ENCODE assay signal across 11 cellular contexts in genomic region chr19:57946316-57946715, GRCh38. TPM values are rescaled to one million over a fixed set of nuclear protein-coding genes. Genes with fewer than 3 reads are reported as not detected.
DNase-seq lines count a peak whose midpoint lies in the region; ATAC-seq and TF ChIP-seq lines count a peak whose summit lies in the region.
"Had no signal": no experiment of that assay in that cellular context is flagged by ENCODE, and none has a peak within 500 bp of the region (broad histone marks: within the 10 kb centered on the region; RNA-seq: fewer than 3 reads in every experiment).

No MANE protein-coding gene starts in this region.

- no peak overlapping the region for H3K9ac ChIP-seq in adipocyte (ENCODE audit: low read length)

- H3K4me3 ChIP-seq in right atrium auricular region (peak overlapping the region; percentile 96 to 99), adipocyte (ENCODE audit: low read length) (peak overlapping the region; percentile 88), lower lobe of right lung (peak overlapping the region; percentile 73)

- H3K27ac ChIP-seq in right atrium auricular region, result no peak overlapping the region
- no peak overlapping the region for H3K27ac ChIP-seq in lower lobe of right lung

- in situ Hi-C loops in G401 (cut with HindIII; ENCODE audit: low sequenced_read_pairs), result no loop called here

- peaks cover 27% of the 10 kb centered on the region for H3K36me3 ChIP-seq in right atrium auricular region
- peaks cover 24% of the 10 kb centered on the region for H3K36me3 ChIP-seq in adipocyte (ENCODE audit: control insufficient read depth, insufficient read depth, low read length, severe bottlenecking)
- peaks cover 17% of the 10 kb centered on the region for H3K36me3 ChIP-seq in lower lobe of right lung

- peaks cover 0 to 13% of the 10 kb centered on the region in 2 donors for H3K4me1 ChIP-seq in right atrium auricular region
- peaks cover 13% of the 10 kb centered on the region for H3K4me1 ChIP-seq in adipocyte (ENCODE audit: control insufficient read depth, insufficient read depth, low read length)
- H3K4me1 ChIP-seq in lower lobe of right lung, result peaks cover 6% of the 10 kb centered on the region

- intact Hi-C loops in cardiac septum (cut with DNase I) (loop anchor here (2.0 to 5.0 kb wide), 4 partner anchors 56 to 334 kb away; partner anchors contain the start of genes ZNF134, ZNF135 and ZNF606), lower lobe of right lung (cut with DNase I) (no loop called here)

- TF ChIP-seq CTCF in right atrium auricular region (IDR thresholded peaks at IDR 0.05), result no peak
- TF ChIP-seq CTCF in lower lobe of right lung (IDR thresholded peaks at IDR 0.05), result no peak

- ATAC-seq in lower lobe of right lung (no peak), GM18873 (IDR thresholded peaks at IDR 0.05; ENCODE audit: low FRiP score, unreplicated experiment) (no peak), HG02840 (IDR thresholded peaks at IDR 0.05; ENCODE audit: low FRiP score, unreplicated experiment) (no peak)
- no peak for ATAC-seq in activated CD4-positive, CD25-positive, alpha-beta regulatory T cell treated with anti-CD3 and anti-CD28 coated beads, Interleukin-2, amount 50 U/mL, for 24 hours
- ATAC-seq: HCT116 had no signal

- H3K9me3 ChIP-seq in right atrium auricular region (peaks cover 0 to 24% of the 10 kb centered on the region in 2 donors), adipocyte (ENCODE audit: control insufficient read depth, low read length) (peaks cover 15% of the 10 kb centered on the region), lower lobe of right lung (peaks cover 37% of the 10 kb centered on the region)
- H3K9me3 ChIP-seq: testis had no signal

- no peak for DNase-seq in right atrium auricular region (ENCODE audit: low spot score)
- no peak for DNase-seq in cardiac septum (ENCODE audit: low spot score)
- DNase-seq in adipocyte (ENCODE audit: low read depth), result no peak
- no peak for DNase-seq in lower lobe of right lung
- no peak for DNase-seq in G401 (ENCODE audit: low spot score)
- DNase-seq: NCI-H1694, testis had no signal

- H3K27me3 ChIP-seq in right atrium auricular region, result no peaks in the 10 kb centered on the region
- no peaks in the 10 kb centered on the region for H3K27me3 ChIP-seq in adipocyte (replicated peaks; ENCODE audit: control insufficient read depth, insufficient read depth, low read length)
- H3K27me3 ChIP-seq in lower lobe of right lung (ENCODE audit: low read depth), result no peaks in the 10 kb centered on the region
- H3K27me3 ChIP-seq: testis had no signal

RNA-seq across cellular contexts. Expression of gene ZNF256, which starts 1.2 kb away (rescaled TPM):
- total RNA-seq in right atrium auricular region, result 1 to 10 TPM; 5.3 to 5.7 TPM
- total RNA-seq in cardiac septum, result 9.4 TPM
- 5.9 TPM for total RNA-seq in lower lobe of right lung
- total RNA-seq in G401 (2014; rRNA removed; shearing (Covaris generic)), result 3.6 and 10.2 TPM in 2 replicates

RNA-seq across cellular contexts. Expression of gene ZNF418, which starts 11.1 kb away (rescaled TPM):
- total RNA-seq in right atrium auricular region, result 1 to 10 TPM; 5.2 to 5.7 TPM
- total RNA-seq in cardiac septum, result 16.5 TPM
- total RNA-seq in lower lobe of right lung, result 5.9 TPM
- total RNA-seq in G401 (2014; rRNA removed; shearing (Covaris generic)), result 0.27 and 0.49 TPM in 2 replicates

RNA-seq across cellular contexts. Expression of gene C19orf18, which starts 28.0 kb away (rescaled TPM):
- total RNA-seq in right atrium auricular region, result 1 to 10 TPM in 1 of 2 donors, not detected in 1; 1.7 TPM
- 2.5 TPM for total RNA-seq in cardiac septum
- total RNA-seq in lower lobe of right lung, result 1.0 TPM
- total RNA-seq in G401 (2014; rRNA removed; shearing (Covaris generic)), result 0.31 TPM in 1 of 2 replicates, not detected in the other

RNA-seq across cellular contexts. Expression of gene ZNF417, which starts 29.9 kb away (rescaled TPM):
- total RNA-seq in right atrium auricular region (1 to 10 TPM; 7.5 TPM), cardiac septum (10.8 TPM), lower lobe of right lung (16.2 TPM)
- total RNA-seq in G401 (2014; rRNA removed; shearing (Covaris generic)), result 6.0 and 9.7 TPM in 2 replicates

RNA-seq across cellular contexts. Expression of gene ZNF606, which starts 56.3 kb away (rescaled TPM):
- 1 to 10 TPM; 9.6 TPM for total RNA-seq in right atrium auricular region
- 13.8 TPM for total RNA-seq in cardiac septum
- 16.1 TPM for total RNA-seq in lower lobe of right lung
- total RNA-seq in G401 (2014; rRNA removed; shearing (Covaris generic)), result 28.9 and 30.2 TPM in 2 replicates
